ENCODE assay signal across 2 cellular contexts in the genomic region with DNA sequence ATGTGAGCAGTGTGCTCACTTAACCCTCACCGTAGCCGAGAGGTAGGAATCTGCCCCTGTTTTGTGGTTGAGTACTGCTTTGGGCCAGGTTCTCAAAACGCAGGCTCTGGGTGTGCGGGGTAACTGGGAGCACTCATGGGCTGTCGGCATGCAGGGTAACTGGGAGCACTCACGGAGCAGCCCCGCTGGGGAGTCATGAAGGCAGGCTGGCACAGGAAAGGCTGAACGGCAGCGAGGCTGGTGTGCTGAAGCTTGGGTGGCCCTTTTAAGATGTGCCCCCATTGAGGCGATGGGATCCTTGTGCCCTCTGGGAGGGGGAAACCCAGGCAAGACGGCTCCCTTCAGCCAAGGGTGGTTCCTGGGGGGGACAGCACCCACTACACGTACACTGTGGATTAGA.
TF ChIP-seq lines count a peak whose summit lies in the region.

No MANE protein-coding gene starts in this region.

TF ChIP-seq in GM23338, 12 proteins besides CTCF, POLR2A, EP300 and RAD21:
- TF ChIP-seq POLR2AphosphoS5 (IDR thresholded peaks at IDR 0.05; ENCODE audit: low read depth) (no peak), EZH2 (IDR thresholded peaks at IDR 0.05; ENCODE audit: low read depth, unreplicated experiment) (no peak), EZH2phosphoT487 (IDR thresholded peaks at IDR 0.05; ENCODE audit: unreplicated experiment) (no peak), JUNB (IDR thresholded peaks at IDR 0.05; ENCODE audit: unreplicated experiment) (no peak), STAT1 (IDR thresholded peaks at IDR 0.05; ENCODE audit: unreplicated experiment) (no peak)
TF ChIP-seq in GM23338: peak in this region for 0.

TF ChIP-seq in K562, 482 proteins besides CTCF, POLR2A, EP300 and RAD21:
- TF ChIP-seq AFF1 (IDR thresholded peaks at IDR 0.05; ENCODE audit: low read depth in 1 of 2, partially characterized antibody in 2 of 2) (no peak), ZNF263 (CRISPR knock-in tag; IDR thresholded peaks at IDR 0.05; ENCODE audit: borderline replicate concordance) (peak; percentile 69)
